ENCODE assay signal across 8 cellular contexts in the genomic region with DNA sequence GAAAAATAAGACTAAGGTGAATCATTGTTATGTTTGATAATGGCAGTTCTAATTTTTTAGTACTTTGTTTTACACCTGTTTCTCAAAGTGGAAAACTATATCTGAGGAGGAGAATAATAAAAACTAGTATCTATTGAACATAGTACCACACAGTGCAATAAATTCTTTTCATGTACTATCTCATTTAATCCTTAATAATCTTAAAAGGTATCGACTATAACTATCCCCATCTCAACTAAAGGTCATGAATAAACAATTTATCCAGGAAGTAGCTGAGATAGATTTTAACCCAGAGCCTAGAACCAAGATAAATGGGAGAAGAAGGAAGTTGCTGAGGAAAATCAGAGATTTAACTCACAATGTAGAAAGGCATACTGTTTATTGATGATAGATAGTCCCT. TPM values are rescaled to one million over a fixed set of nuclear protein-coding genes. Genes with fewer than 3 reads are reported as not detected.
DNase-seq lines count a peak whose midpoint lies in the region; ATAC-seq and TF ChIP-seq lines count a peak whose summit lies in the region.

No MANE protein-coding gene starts in this region.

- DNase-seq in neural progenitor cell (ENCODE audit: low spot score) (no peak), AG08395 (ENCODE audit: low spot score) (no peak), DMS153 (lab: John Stamatoyannopoulos, UW) (no peak)

- H3K27ac Mint-ChIP-seq in neural progenitor cell = no peak overlapping the region

- H3K79me2 ChIP-seq in Loucy (ENCODE audit: insufficient read depth, low read length) (peaks cover 75% of the 10 kb centered on the region), neural progenitor cell (ENCODE audit: low read depth) (peaks cover 54% of the 10 kb centered on the region)

- H3K27ac ChIP-seq in BLaER1 treated with 17β-estradiol and CSF1 and Interleukin-3, amounts not matched to agents 10 nM and 100 nM = peak overlapping the region in 2 of 11 experiments; percentile 99 to 100; a peak in 2 of 22 replicates
- H3K27ac ChIP-seq in duodenal mucosa (ENCODE audit: low read depth, low read length) (no peak overlapping the region), neural progenitor cell (no peak overlapping the region)

- peak overlapping the region; percentile 74 to 99 (median 91); a peak in 16 of 20 replicates for H3K4me3 ChIP-seq in BLaER1 treated with 17β-estradiol and CSF1 and Interleukin-3, amounts not matched to agents 10 nM and 100 nM
- peak overlapping the region; percentile 96 for H3K4me3 ChIP-seq in Loucy (ENCODE audit: low read length, poor library complexity, severe bottlenecking)
- H3K4me3 ChIP-seq in duodenal mucosa (ENCODE audit: low read depth in 1 of 2, low read length in 2 of 2) = peak overlapping the region; percentile 50 to 93
- no peak overlapping the region for H3K4me3 ChIP-seq in neural progenitor cell

- ATAC-seq in GM18861 (IDR thresholded peaks at IDR 0.05; ENCODE audit: unreplicated experiment) = no peak
- ATAC-seq in HG02759 (IDR thresholded peaks at IDR 0.05; ENCODE audit: unreplicated experiment) = no peak

- H3K4me2 ChIP-seq in BLaER1 treated with 17β-estradiol and CSF1 and Interleukin-3, amounts not matched to agents 10 nM and 100 nM = peak overlapping the region; percentile 70 to 98 (median 89); a peak in 21 of 22 replicates
- H3K4me2 ChIP-seq in Loucy (ENCODE audit: low read depth, low read length, poor library complexity, severe bottlenecking) = peak overlapping the region; percentile 86
- H3K4me2 ChIP-seq in neural progenitor cell = peak overlapping the region; percentile 87

- H3F3A ChIP-seq in Loucy (ENCODE audit: low read depth) = no peaks in the 10 kb centered on the region; the same call in 1 of the 2 replicates
- H3F3A ChIP-seq in neural progenitor cell (ENCODE audit: low read depth) = peaks cover 3% of the 10 kb centered on the region

- peaks cover 3% of the 10 kb centered on the region for H3K27me3 Mint-ChIP-seq in neural progenitor cell (ENCODE audit: insufficient read depth, low read depth)

- H3K9me2 ChIP-seq in Loucy (replicated peaks; ENCODE audit: low read depth, low read length) = no peaks in the 10 kb centered on the region

- H3K36me3 ChIP-seq in BLaER1 treated with 17β-estradiol and CSF1 and Interleukin-3, amounts not matched to agents 10 nM and 100 nM = peaks cover 0 to 9% (median 0%) of the 10 kb centered on the region in 11 experiments; a peak in 2 of 22 replicates
- H3K36me3 ChIP-seq in Loucy (ENCODE audit: insufficient read depth, low read length) (no peaks in the 10 kb centered on the region), duodenal mucosa (ENCODE audit: control insufficient read depth in 1 of 2, insufficient read depth in 2 of 2, low read length in 2 of 2) (no peaks in the 10 kb centered on the region), neural progenitor cell (no peaks in the 10 kb centered on the region)

- H3K27me3 ChIP-seq in BLaER1 treated with 17β-estradiol and CSF1 and Interleukin-3, amounts not matched to agents 10 nM and 100 nM = no peaks in the 10 kb centered on the region
- H3K27me3 ChIP-seq in Loucy (ENCODE audit: insufficient read depth, low read length, poor library complexity, severe bottlenecking) = no peaks in the 10 kb centered on the region
- H3K27me3 ChIP-seq in duodenal mucosa (ENCODE audit: control insufficient read depth in 1 of 2, insufficient read depth in 2 of 2, low read length in 2 of 2) = no peaks in the 10 kb centered on the region
- peaks cover 14% of the 10 kb centered on the region for H3K27me3 ChIP-seq in neural progenitor cell

- H3K9ac ChIP-seq in BLaER1 treated with 17β-estradiol and CSF1 and Interleukin-3, amounts not matched to agents 10 nM and 100 nM = peak overlapping the region in 5 of 11 experiments; percentile 12 to 100 (median 97); a peak in 10 of 22 replicates
- H3K9ac ChIP-seq in Loucy (ENCODE audit: low read depth, low read length, poor library complexity, severe bottlenecking) = peak overlapping the region; percentile 63
- H3K9ac ChIP-seq in duodenal mucosa (ENCODE audit: low read depth in 1 of 2, low read length in 2 of 2) = no peak overlapping the region
- H3K9ac ChIP-seq in neural progenitor cell = no peak overlapping the region

- peak overlapping the region; percentile 61 for H3K4me3 Mint-ChIP-seq in neural progenitor cell

- TF ChIP-seq CTCF in Loucy (conservative IDR thresholded peaks at IDR 0.05; ENCODE audit: low read length) = no peak
- TF ChIP-seq CTCF in neural progenitor cell (IDR thresholded peaks at IDR 0.05) = no peak

- H3K9me3 Mint-ChIP-seq in neural progenitor cell = no peaks in the 10 kb centered on the region

- H3K36me3 Mint-ChIP-seq in neural progenitor cell = no peaks in the 10 kb centered on the region

- peaks cover 40 to 76% (median 69%) of the 10 kb centered on the region in 10 experiments for H3K4me1 ChIP-seq in BLaER1 treated with 17β-estradiol and CSF1 and Interleukin-3, amounts not matched to agents 10 nM and 100 nM
- peaks cover 76% of the 10 kb centered on the region for H3K4me1 ChIP-seq in Loucy (ENCODE audit: insufficient read depth, low read length, poor library complexity, severe bottlenecking)
- peaks cover 34 to 57% of the 10 kb centered on the region in 2 donors for H3K4me1 ChIP-seq in duodenal mucosa (ENCODE audit: control insufficient read depth in 1 of 2, insufficient read depth in 2 of 2, low read length in 2 of 2)
- peaks cover 14% of the 10 kb centered on the region for H3K4me1 ChIP-seq in neural progenitor cell

- no peaks in the 10 kb centered on the region for H3K9me3 ChIP-seq in BLaER1 treated with 17β-estradiol and CSF1 and Interleukin-3, amounts not matched to agents 10 nM and 100 nM (replicated peaks in 1 of 11)
- no peaks in the 10 kb centered on the region for H3K9me3 ChIP-seq in Loucy (ENCODE audit: insufficient read depth, low read depth, low read length)
- no peaks in the 10 kb centered on the region for H3K9me3 ChIP-seq in duodenal mucosa (ENCODE audit: control insufficient read depth in 1 of 2, low read length in 2 of 2)
- no peaks in the 10 kb centered on the region for H3K9me3 ChIP-seq in neural progenitor cell (ENCODE audit: low read depth)

- peaks cover 47 to 67% (median 62%) of the 10 kb centered on the region in 11 experiments for H4K20me1 ChIP-seq in BLaER1 treated with 17β-estradiol and CSF1 and Interleukin-3, amounts not matched to agents 10 nM and 100 nM
- H4K20me1 ChIP-seq in Loucy (ENCODE audit: insufficient read depth, low read length, poor library complexity, severe bottlenecking) (peaks cover 74% of the 10 kb centered on the region), neural progenitor cell (ENCODE audit: low read depth) (peaks cover 60% of the 10 kb centered on the region)

- H2AFZ ChIP-seq in Loucy (ENCODE audit: low read length) (no peak overlapping the region), neural progenitor cell (replicated peaks) (no peak overlapping the region)

- peaks cover 45% of the 10 kb centered on the region for H3K4me1 Mint-ChIP-seq in neural progenitor cell

RNA-seq across cellular contexts. Expression of a gene that starts 2.5 kb away (rescaled TPM):
- total RNA-seq in neural progenitor cell (ENCODE audit: low replicate concordance) = 12.8 and 16.9 TPM in 2 replicates

RNA-seq across cellular contexts. Expression of a gene that starts 38.1 kb away (rescaled TPM):
- total RNA-seq in neural progenitor cell (ENCODE audit: low replicate concordance) = 0.59 TPM in 1 of 2 replicates, not detected in the other
